In the genomic region with DNA sequence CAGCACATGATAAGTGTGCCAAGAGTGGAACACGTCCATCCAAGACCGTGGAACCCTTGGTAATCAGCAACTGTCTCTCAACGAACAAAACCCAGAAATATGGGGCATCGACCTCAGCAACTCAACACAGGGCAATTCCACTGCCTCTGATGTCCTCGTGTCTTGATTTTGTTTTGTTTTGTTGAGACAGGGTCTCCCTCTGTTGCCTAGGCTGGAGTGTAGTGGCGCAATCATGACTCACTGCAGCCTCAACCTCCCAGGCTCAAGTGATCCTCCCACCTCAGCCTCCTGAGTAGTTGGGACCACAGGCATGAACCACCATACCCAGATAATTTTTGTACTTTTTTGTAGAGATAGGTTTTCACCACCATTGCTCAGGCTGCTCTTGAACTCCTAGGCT, we compare ENCODE assay signal across 25 cellular contexts. TPM values are rescaled to one million over a fixed set of nuclear protein-coding genes. Genes with fewer than 3 reads are reported as not detected.
"Had no signal": no experiment of that assay in that cellular context is flagged by ENCODE, and none has a peak within 500 bp of the region (broad histone marks: within the 10 kb centered on the region; RNA-seq: fewer than 3 reads in every experiment).

No MANE protein-coding gene starts in this region.

- H3K36me3 Mint-ChIP-seq: type B pancreatic cell had no signal

- H3K4me1 ChIP-seq: left ventricle myocardium inferior, pancreas, prostate gland, tibial artery, uterus had no signal

- H3K4me1 Mint-ChIP-seq: stimulated activated effector memory CD8-positive, alpha-beta T cell treated with anti-CD3 and anti-CD28 coated beads, Interleukin-12 subunit alpha, Interleukin-12 subunit beta, amount 100 ng/mL, for 72 hours had no signal

- H2AFZ ChIP-seq: hepatocyte had no signal

- H3K9me3 ChIP-seq: left ventricle myocardium inferior, mucosa of descending colon, pancreas, prostate gland, suprapubic skin, thoracic aorta, tibial artery, uterus had no signal

- H3K4me3 Mint-ChIP-seq: naive thymus-derived CD4-positive, alpha-beta T cell; natural killer cell treated with Interleukin-12 subunit alpha and Interleukin-12 subunit beta and Interleukin-15 and Interleukin-18, amount 100 ng/mL, for 72 hours; stimulated activated effector memory CD8-positive, alpha-beta T cell treated with anti-CD3 and anti-CD28 coated beads, Interleukin-12 subunit alpha, Interleukin-12 subunit beta, amount 100 ng/mL, for 72 hours; stimulated activated naive CD8-positive, alpha-beta T cell treated with anti-CD3 and anti-CD28 coated beads, Interleukin-15, Interleukin-2, amounts not matched to agents 100 ng/mL and 50 ng/mL, for 24 hours; type B pancreatic cell had no signal

- ATAC-seq: mucosa of descending colon; naive thymus-derived CD4-positive, alpha-beta T cell; natural killer cell treated with Interleukin-12 subunit alpha and Interleukin-12 subunit beta and Interleukin-15 and Interleukin-18, amount 100 ng/mL, for 72 hours; pancreas; right cardiac atrium; sciatic nerve; stimulated activated effector memory CD8-positive, alpha-beta T cell treated with anti-CD3 and anti-CD28 coated beads, Interleukin-12 subunit alpha, Interleukin-12 subunit beta, amount 100 ng/mL, for 72 hours had no signal

- H3K36me3 ChIP-seq: pancreas, prostate gland, uterus had no signal

- H3K27me3 Mint-ChIP-seq: naive thymus-derived CD4-positive, alpha-beta T cell; natural killer cell treated with Interleukin-12 subunit alpha and Interleukin-12 subunit beta and Interleukin-15 and Interleukin-18, amount 100 ng/mL, for 72 hours; stimulated activated naive CD8-positive, alpha-beta T cell treated with anti-CD3 and anti-CD28 coated beads, Interleukin-15, Interleukin-2, amounts not matched to agents 100 ng/mL and 50 ng/mL, for 24 hours had no signal

- H3K4me2 ChIP-seq: hepatocyte had no signal

- H3K9me3 Mint-ChIP-seq: naive thymus-derived CD4-positive, alpha-beta T cell; natural killer cell treated with Interleukin-12 subunit alpha and Interleukin-12 subunit beta and Interleukin-15 and Interleukin-18, amount 100 ng/mL, for 72 hours; stimulated activated effector memory CD8-positive, alpha-beta T cell treated with anti-CD3 and anti-CD28 coated beads, Interleukin-12 subunit alpha, Interleukin-12 subunit beta, amount 100 ng/mL, for 72 hours; stimulated activated naive CD8-positive, alpha-beta T cell treated with anti-CD3 and anti-CD28 coated beads, Interleukin-15, Interleukin-2, amounts not matched to agents 100 ng/mL and 50 ng/mL, for 24 hours had no signal

- DNase-seq: left ventricle myocardium inferior; mesendoderm; midbrain; mucosa of descending colon; naive thymus-derived CD4-positive, alpha-beta T cell; nucleus accumbens; pancreas; retina; right cardiac atrium; stimulated activated CD4-positive, alpha-beta T cell treated with anti-CD3 and anti-CD28 coated beads, Interleukin-4, amount 100 ng/mL, for 24 hours; stimulated activated naive CD4-positive, alpha-beta T cell; uterus had no signal

- H3K4me3 ChIP-seq: hepatocyte, left ventricle myocardium inferior, lung, mucosa of descending colon, pancreas, prostate gland, skin epidermis, suprapubic skin, thoracic aorta, tibial artery, uterus had no signal

- H3K27me3 ChIP-seq: hepatocyte, pancreas, suprapubic skin, tibial artery, uterus had no signal

- H3K27ac ChIP-seq: hepatocyte, left ventricle myocardium inferior, pancreas, prostate gland, skin epidermis, suprapubic skin, thoracic aorta, tibial artery, uterus had no signal

- H3K27ac Mint-ChIP-seq: natural killer cell treated with Interleukin-12 subunit alpha and Interleukin-12 subunit beta and Interleukin-15 and Interleukin-18, amount 100 ng/mL, for 72 hours; stimulated activated naive CD8-positive, alpha-beta T cell treated with anti-CD3 and anti-CD28 coated beads, Interleukin-15, Interleukin-2, amounts not matched to agents 100 ng/mL and 50 ng/mL, for 24 hours; type B pancreatic cell had no signal

RNA-seq across cellular contexts. Expression of gene MX2, which starts 37.6 kb away (rescaled TPM):
- polyA plus RNA-seq: neural cell had no signal
